ENCODE assay signal across 9 cellular contexts in the genomic region with DNA sequence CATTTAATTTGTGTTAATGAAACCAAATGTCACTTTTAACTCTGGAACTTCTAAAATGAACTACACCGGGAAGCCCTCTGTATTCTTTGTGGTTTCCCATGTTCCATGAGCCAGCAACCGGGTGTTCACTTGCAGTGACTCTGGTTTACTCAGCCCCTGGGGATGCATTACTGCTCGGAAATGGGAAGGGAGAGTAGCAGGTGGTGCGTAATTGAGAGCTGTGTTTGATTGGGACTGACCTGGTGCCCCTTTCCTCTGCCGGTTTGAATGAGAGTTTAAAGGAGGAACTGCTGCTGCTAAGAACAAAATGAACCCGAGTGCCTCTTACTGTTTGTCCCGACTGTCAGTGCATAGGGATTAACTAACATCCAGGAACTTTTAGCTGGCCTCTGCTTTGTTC.
DNase-seq lines count a peak whose midpoint lies in the region; ATAC-seq and TF ChIP-seq lines count a peak whose summit lies in the region.
"Had no signal": no experiment of that assay in that cellular context is flagged by ENCODE, and none has a peak within 500 bp of the region (broad histone marks: within the 10 kb centered on the region; RNA-seq: fewer than 3 reads in every experiment).

No MANE protein-coding gene starts in this region.

- POLR2A ChIA-PET in activated B cell treated with CpG ODN at 0.5 μM for 24 hours (lab: Charles Lee) = interaction anchor here (0.5 kb wide), 1 partner anchor 603 kb away, joined by 4 read pairs; no protein-coding TSS in a partner anchor
- POLR2A ChIA-PET in naive thymus-derived CD4-positive, alpha-beta T cell (lab: Charles Lee) = no interaction called here

- H3K27me3 ChIP-seq in naive thymus-derived CD4-positive, alpha-beta T cell (ENCODE audit: control insufficient read depth in 2 of 2, insufficient read depth in 2 of 2, low read length in 2 of 2) = no peaks in the 10 kb centered on the region

- no peak for TF ChIP-seq CTCF in activated B cell treated with CpG ODN at 0.5 μM for 24 hours (IDR thresholded peaks at IDR 0.05)

- peak overlapping the region; percentile 57 for H3K27ac ChIP-seq in naive thymus-derived CD4-positive, alpha-beta T cell (ENCODE audit: low read depth, low read length)
- H3K27ac ChIP-seq: C4-2B had no signal

- H3K27ac Mint-ChIP-seq in activated B cell treated with CpG ODN at 0.5 μM for 24 hours = peak overlapping the region; percentile 8
- H3K27ac Mint-ChIP-seq in naive thymus-derived CD4-positive, alpha-beta T cell = peak overlapping the region; percentile 45 to 93 (median 79)

- no peaks in the 10 kb centered on the region for H3K36me3 ChIP-seq in naive thymus-derived CD4-positive, alpha-beta T cell (ENCODE audit: control insufficient read depth in 2 of 3, insufficient read depth in 3 of 3, low read length in 3 of 3)

- intact Hi-C loops in activated B cell treated with CpG ODN at 0.5 μM for 24 hours (cut with micrococcal nuclease) = no loop called here
- intact Hi-C loops in naive thymus-derived CD4-positive, alpha-beta T cell (cut with micrococcal nuclease) = loop anchor here in 1 of 2 donors (1.0 to 10.0 kb wide), 6 partner anchors 14 to 1220 kb away; a partner anchor contains a TSS

- no peaks in the 10 kb centered on the region for H3K9me3 ChIP-seq in naive thymus-derived CD4-positive, alpha-beta T cell (ENCODE audit: control insufficient read depth in 2 of 3, low read length in 3 of 3)

- peaks cover 20 to 28% of the 10 kb centered on the region in 2 donors for H3K4me1 ChIP-seq in naive thymus-derived CD4-positive, alpha-beta T cell (ENCODE audit: control insufficient read depth in 2 of 2, insufficient read depth in 2 of 2, low read length in 2 of 2)

- H3K36me3 Mint-ChIP-seq in activated B cell treated with CpG ODN at 0.5 μM for 24 hours (ENCODE audit: low read depth) = peaks cover 49% of the 10 kb centered on the region
- H3K36me3 Mint-ChIP-seq in naive thymus-derived CD4-positive, alpha-beta T cell = peaks cover 16 to 62% (median 49%) of the 10 kb centered on the region in 5 donors

- peaks cover 23% of the 10 kb centered on the region for H3K4me1 Mint-ChIP-seq in activated B cell treated with CpG ODN at 0.5 μM for 24 hours
- H3K4me1 Mint-ChIP-seq in naive thymus-derived CD4-positive, alpha-beta T cell = peaks cover 30 to 61% (median 47%) of the 10 kb centered on the region in 7 donors

- H3K4me3 Mint-ChIP-seq in activated B cell treated with CpG ODN at 0.5 μM for 24 hours = peak overlapping the region; percentile 60
- peak overlapping the region; percentile 49 to 87 (median 78) for H3K4me3 Mint-ChIP-seq in naive thymus-derived CD4-positive, alpha-beta T cell

- ATAC-seq in HG03457 (IDR thresholded peaks at IDR 0.05; ENCODE audit: unreplicated experiment) (peak; percentile 59), activated B cell treated with CpG ODN at 0.5 μM for 24 hours (ENCODE audit: low read depth) (peak; percentile 31)
- no peak for ATAC-seq in naive thymus-derived CD4-positive, alpha-beta T cell

- no peaks in the 10 kb centered on the region for H3K27me3 Mint-ChIP-seq in activated B cell treated with CpG ODN at 0.5 μM for 24 hours
- H3K27me3 Mint-ChIP-seq in naive thymus-derived CD4-positive, alpha-beta T cell = no peaks in the 10 kb centered on the region

- H3K9me3 Mint-ChIP-seq in activated B cell treated with CpG ODN at 0.5 μM for 24 hours = peaks cover 2% of the 10 kb centered on the region
- peaks cover 0 to 20% (median 0%) of the 10 kb centered on the region in 11 donors for H3K9me3 Mint-ChIP-seq in naive thymus-derived CD4-positive, alpha-beta T cell

- H3K4me3 ChIP-seq in naive thymus-derived CD4-positive, alpha-beta T cell (ENCODE audit: low read length) = peak overlapping the region; percentile 7

- peak; percentile 70 for DNase-seq in activated CD4-positive, alpha-beta T cell treated with anti-CD3 and anti-CD28 coated beads for 48 hours
- DNase-seq in activated CD4-positive, alpha-beta T cell treated with anti-CD3 and anti-CD28 coated beads for 1 hour = no peak
- no peak for DNase-seq in activated B cell treated with CpG ODN at 0.5 μM for 24 hours
- peak in 2 of 9 donors; percentile 11 to 49 for DNase-seq in naive thymus-derived CD4-positive, alpha-beta T cell
- DNase-seq in DMS79 (lab: John Stamatoyannopoulos, UW) = no peak
- no peak for DNase-seq in 8988T
- DNase-seq in T-helper 9 cell = no peak

- CTCF ChIA-PET in activated B cell treated with CpG ODN at 0.5 μM for 24 hours (lab: Charles Lee) = no interaction called here
- CTCF ChIA-PET in naive thymus-derived CD4-positive, alpha-beta T cell (lab: Charles Lee) = interaction anchor here (0.7 kb wide), 1 partner anchor 353 kb away, joined by 3 read pairs; no protein-coding TSS in a partner anchor
